ENCODE assay signal across 1 cellular context in the genomic region with DNA sequence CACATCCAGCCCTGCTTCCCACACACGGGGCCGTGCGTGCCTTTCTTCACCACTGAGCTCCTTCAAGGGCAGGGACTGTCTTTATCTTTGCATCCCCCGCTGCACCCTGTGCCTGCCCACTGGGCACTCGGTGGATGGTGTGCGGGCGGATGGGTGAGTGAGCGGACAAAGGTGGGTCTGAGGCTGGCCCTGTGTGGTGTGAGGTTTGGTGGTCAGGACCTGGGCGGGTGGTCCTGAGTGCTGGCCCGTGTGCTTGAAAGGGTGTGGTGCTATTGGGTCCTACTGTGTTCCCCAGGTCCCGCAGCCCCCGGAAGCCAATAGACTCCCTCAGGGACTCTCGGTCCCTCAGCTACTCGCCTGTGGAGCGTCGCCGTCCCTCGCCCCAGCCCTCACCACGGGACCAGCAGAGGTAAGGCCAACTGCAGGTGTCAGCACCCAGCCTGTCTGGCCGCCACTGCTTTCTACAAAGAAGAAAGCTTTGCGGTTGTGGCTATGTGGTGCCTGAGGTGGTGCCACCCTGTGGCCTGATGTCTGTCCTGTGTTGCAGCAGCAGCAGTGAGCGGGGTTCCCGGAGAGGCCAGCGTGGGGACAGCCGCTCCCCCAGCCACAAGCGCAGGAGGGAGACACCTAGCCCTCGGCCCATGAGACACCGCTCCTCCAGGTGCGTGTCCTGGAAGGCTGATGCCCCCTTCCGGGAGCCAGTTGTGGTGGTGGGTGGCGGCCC.
TF ChIP-seq lines count a peak whose summit lies in the region.

No MANE protein-coding gene starts in this region.

TF ChIP-seq in H1, 55 proteins besides CTCF, POLR2A, EP300 and RAD21:
- TF ChIP-seq CBX8 (IDR thresholded peaks at IDR 0.05; ENCODE audit: borderline replicate concordance, low read depth, low read length) (no peak), SUZ12 (IDR thresholded peaks at IDR 0.05; ENCODE audit: low read length) (no peak), BCL11A (IDR thresholded peaks at IDR 0.05; ENCODE audit: low read depth in 2 of 2, low read length in 2 of 2) (no peak), CEBPB (IDR thresholded peaks at IDR 0.05; ENCODE audit: low read depth, low read length) (no peak), SP1 (IDR thresholded peaks at IDR 0.05; ENCODE audit: low read depth, low read length) (no peak), JUN (IDR thresholded peaks at IDR 0.05; ENCODE audit: low read depth, low read length) (no peak), CREB1 (IDR thresholded peaks at IDR 0.05) (no peak), GABPA (IDR thresholded peaks at IDR 0.05; ENCODE audit: borderline replicate concordance, insufficient read depth, low read length) (no peak), BACH1 (IDR thresholded peaks at IDR 0.05; ENCODE audit: low read length) (no peak), RBBP5 (IDR thresholded peaks at IDR 0.05; ENCODE audit: borderline replicate concordance, low read depth, low read length) (no peak), JUND (IDR thresholded peaks at IDR 0.05; ENCODE audit: low read length) (no peak)
- TF ChIP-seq, protein P1, sequence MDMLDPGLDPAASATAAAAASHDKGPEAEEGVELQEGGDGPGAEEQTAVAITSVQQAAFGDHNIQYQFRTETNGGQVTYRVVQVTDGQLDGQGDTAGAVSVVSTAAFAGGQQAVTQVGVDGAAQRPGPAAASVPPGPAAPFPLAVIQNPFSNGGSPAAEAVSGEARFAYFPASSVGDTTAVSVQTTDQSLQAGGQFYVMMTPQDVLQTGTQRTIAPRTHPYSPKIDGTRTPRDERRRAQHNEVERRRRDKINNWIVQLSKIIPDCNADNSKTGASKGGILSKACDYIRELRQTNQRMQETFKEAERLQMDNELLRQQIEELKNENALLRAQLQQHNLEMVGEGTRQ (IDR thresholded peaks at IDR 0.05; ENCODE audit: low read length): no peak
- TF ChIP-seq, protein P2, sequence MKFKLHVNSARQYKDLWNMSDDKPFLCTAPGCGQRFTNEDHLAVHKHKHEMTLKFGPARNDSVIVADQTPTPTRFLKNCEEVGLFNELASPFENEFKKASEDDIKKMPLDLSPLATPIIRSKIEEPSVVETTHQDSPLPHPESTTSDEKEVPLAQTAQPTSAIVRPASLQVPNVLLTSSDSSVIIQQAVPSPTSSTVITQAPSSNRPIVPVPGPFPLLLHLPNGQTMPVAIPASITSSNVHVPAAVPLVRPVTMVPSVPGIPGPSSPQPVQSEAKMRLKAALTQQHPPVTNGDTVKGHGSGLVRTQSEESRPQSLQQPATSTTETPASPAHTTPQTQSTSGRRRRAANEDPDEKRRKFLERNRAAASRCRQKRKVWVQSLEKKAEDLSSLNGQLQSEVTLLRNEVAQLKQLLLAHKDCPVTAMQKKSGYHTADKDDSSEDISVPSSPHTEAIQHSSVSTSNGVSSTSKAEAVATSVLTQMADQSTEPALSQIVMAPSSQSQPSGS (IDR thresholded peaks at IDR 0.05; ENCODE audit: low read length): no peak
